6 cellular contexts compared by ENCODE assay signal in the genomic region with DNA sequence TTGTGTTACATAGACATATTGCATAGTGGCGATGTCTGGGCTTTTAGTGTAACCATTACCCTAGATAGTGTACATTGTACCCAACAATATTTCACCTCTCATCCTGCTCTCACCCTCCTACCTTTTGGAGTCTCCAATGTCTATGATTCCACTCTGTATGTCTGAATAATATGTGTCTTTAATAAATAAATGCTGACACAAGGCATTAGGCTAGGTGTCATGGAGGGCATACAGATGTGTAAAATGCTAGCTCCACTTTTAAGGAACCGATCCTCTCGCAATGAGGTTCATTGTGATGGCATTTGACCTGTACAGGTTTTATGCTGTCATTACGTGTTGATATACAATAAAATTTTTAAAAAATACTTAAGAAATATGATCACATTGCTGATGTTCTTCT.
"Had no signal": no experiment of that assay in that cellular context is flagged by ENCODE, and none has a peak within 500 bp of the region (broad histone marks: within the 10 kb centered on the region; RNA-seq: fewer than 3 reads in every experiment).

No MANE protein-coding gene starts in this region.

- FAIRE-seq: HTR-8/SVneo, K562 had no signal

- DNase-seq: KBM-7, KG1 had no signal

- H3K4me2 ChIP-seq: KMS-11 had no signal

- H3K4me3 ChIP-seq: K562 had no signal

- H3K9ac ChIP-seq: KMS-11 had no signal

- ATAC-seq: K562 had no signal

- H3K27ac ChIP-seq: HL-60, KMS-11 had no signal
